Comparison of ENCODE assay signal across 33 cellular contexts in the genomic region with DNA sequence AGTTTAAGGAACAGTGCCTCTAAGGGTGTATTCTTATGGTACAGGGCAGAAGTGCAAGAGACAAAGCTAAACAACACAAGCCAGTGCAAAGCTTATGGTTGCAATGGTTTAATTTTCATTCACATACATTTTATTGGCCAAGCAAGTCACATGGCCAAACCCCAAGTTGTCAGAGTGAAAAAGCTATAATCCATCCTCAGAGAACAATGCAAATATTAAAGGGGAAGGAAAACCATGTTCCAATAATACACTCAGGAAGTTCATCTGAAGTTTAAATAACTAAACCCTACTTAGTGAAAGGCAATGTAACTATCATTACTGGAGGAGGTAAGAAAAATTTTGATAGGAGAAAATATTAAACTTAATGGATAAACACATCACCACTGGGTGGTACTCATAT. TPM values are rescaled to one million over a fixed set of nuclear protein-coding genes. Genes with fewer than 3 reads are reported as not detected.
DNase-seq lines count a peak whose midpoint lies in the region; ATAC-seq, FAIRE-seq and TF ChIP-seq lines count a peak whose summit lies in the region.
"Had no signal": no experiment of that assay in that cellular context is flagged by ENCODE, and none has a peak within 500 bp of the region (broad histone marks: within the 10 kb centered on the region; RNA-seq: fewer than 3 reads in every experiment).

No MANE protein-coding gene starts in this region.

- peaks cover 19% of the 10 kb centered on the region for H3K4me1 Mint-ChIP-seq in chondrocyte (ENCODE audit: low read depth)
- no peaks in the 10 kb centered on the region for H3K4me1 Mint-ChIP-seq in activated CD8-positive, alpha-beta T cell treated with anti-CD3 and anti-CD28 coated beads for 36 hours (ENCODE audit: low read depth)
- H3K4me1 Mint-ChIP-seq: activated CD4-positive, alpha-beta T cell treated with anti-CD3 and anti-CD28 coated beads for 36 hours; activated naive CD8-positive, alpha-beta T cell treated with anti-CD3 and anti-CD28 coated beads, Interleukin-2, amount 10 ng/mL, durations not matched to agents 7 days and 5 days; GM23338; mesothelial cell of epicardium had no signal

- intact Hi-C loops in HepG2 (cut with micrococcal nuclease; ENCODE audit: unreplicated experiment) = no loop called here
- intact Hi-C loops in activated CD8-positive, alpha-beta T cell treated with anti-CD3 and anti-CD28 coated beads for 36 hours (cut with micrococcal nuclease) = no loop called here

- TF ChIP-seq RAD21 in liver (IDR thresholded peaks at IDR 0.05) (peak; percentile 7 to 23), HepG2 (CRISPR knock-in tag; IDR thresholded peaks at IDR 0.05) (no peak)

- DNase-seq in HepG2 (ENCODE audit: low spot score) (no peak), Karpas-422 (peak; percentile 61), chondrocyte (ENCODE audit: low spot score) (no peak), NCI-H1930 (lab: John Stamatoyannopoulos, UW) (no peak)
- no peak for DNase-seq in activated CD8-positive, alpha-beta T cell treated with anti-CD3 and anti-CD28 coated beads for 36 hours
- DNase-seq: activated CD4-positive, alpha-beta T cell treated with anti-CD3 and anti-CD28 coated beads for 36 hours; activated effector memory CD4-positive, alpha-beta T cell treated with anti-CD3 and anti-CD28 coated beads, Interleukin-2, amount 50 U/mL, for 16 hours; activated naive CD8-positive, alpha-beta T cell treated with anti-CD3 and anti-CD28 coated beads, Interleukin-2, amount 10 ng/mL, durations not matched to agents 7 days and 5 days; activated T-cell treated with anti-CD3 and anti-CD28 coated beads, Interleukin-2, amount 50 U/mL, for 1 hour; AML-193; GDM1; HFFc6; left lung; naive B cell; NCI-H1105 treated with DMSO at 0.1 percent for 48 hours; NCI-H2029 treated with DMSO at 0.1 percent for 48 hours; stimulated activated CD4-positive, alpha-beta T cell treated with anti-CD3 and anti-CD28 coated beads, Interleukin-15, amount 100 ng/mL, for 24 hours; stimulated activated naive CD4-positive, alpha-beta T cell treated with Interleukin-2 at 50 U/mL for 16 hours; T-helper 2 cell had no signal

- no peak for FAIRE-seq in HepG2 (lab: Jason Lieb, UNC)
- FAIRE-seq: endometrium had no signal

- H3K9me3 ChIP-seq in liver (ENCODE audit: control insufficient read depth in 4 of 4, low read length in 3 of 4) (no peaks in the 10 kb centered on the region), HepG2 (ENCODE audit: low read length) (no peaks in the 10 kb centered on the region; the same call in 1 of the 2 replicates), Karpas-422 (ENCODE audit: low read length) (no peaks in the 10 kb centered on the region)
- H3K9me3 ChIP-seq: ascending aorta, gastroesophageal sphincter, neutrophil, prostate gland had no signal

- H3K9ac ChIP-seq in liver (ENCODE audit: low read depth in 1 of 2, low read length in 2 of 2) (no peak overlapping the region), HepG2 (ENCODE audit: insufficient read depth, low read depth, low read length) (no peak overlapping the region), Karpas-422 (ENCODE audit: low read length) (no peak overlapping the region)

- H3K27ac ChIP-seq in liver (ENCODE audit: low read depth in 1 of 2, low read length in 2 of 2) (no peak overlapping the region), HepG2 (ENCODE audit: extremely low read length, insufficient read depth, low read length) (no peak overlapping the region), Karpas-422 (ENCODE audit: low read length) (no peak overlapping the region)
- H3K27ac ChIP-seq: ascending aorta, gastroesophageal sphincter, left lung, neutrophil, prostate gland, SK-N-MC had no signal

- H3K27ac Mint-ChIP-seq in chondrocyte (ENCODE audit: unreplicated experiment) = no peak overlapping the region
- no peak overlapping the region for H3K27ac Mint-ChIP-seq in activated CD8-positive, alpha-beta T cell treated with anti-CD3 and anti-CD28 coated beads for 36 hours
- H3K27ac Mint-ChIP-seq: activated CD4-positive, alpha-beta T cell treated with anti-CD3 and anti-CD28 coated beads for 36 hours; activated naive CD8-positive, alpha-beta T cell treated with anti-CD3 and anti-CD28 coated beads, Interleukin-2, amount 10 ng/mL, durations not matched to agents 7 days and 5 days; dendritic cell treated with granulocyte-macrophage colony-stimulating factor and Interleukin-4, amounts not matched to agents 40 ng/mL and 50 ng/mL, for 4 days; GM23338; HFFc6; IgD-negative memory B cell; mesothelial cell of epicardium had no signal

- TF ChIP-seq EP300 in HepG2 (IDR thresholded peaks at IDR 0.05; ENCODE audit: low read depth in 2 of 2, low read length in 2 of 2) = no peak
- no peak for TF ChIP-seq EP300 in HepG2 (CRISPR knock-in tag; IDR thresholded peaks at IDR 0.05; ENCODE audit: borderline replicate concordance)

- H3K4me3 ChIP-seq in liver (ENCODE audit: low read depth in 1 of 3, low read length in 3 of 3) (no peak overlapping the region), HepG2 (replicated peaks in 1 of 3; ENCODE audit: insufficient read depth in 1 of 3, low read depth in 2 of 3, low read length in 3 of 3) (no peak overlapping the region), Karpas-422 (ENCODE audit: low read length) (no peak overlapping the region)
- H3K4me3 ChIP-seq: ascending aorta, gastroesophageal sphincter, GM23338, left lung, prostate gland, SK-N-MC had no signal

- ATAC-seq in HepG2 (no peak), GM21447 (IDR thresholded peaks at IDR 0.05; ENCODE audit: unreplicated experiment) (no peak), HG03520 (IDR thresholded peaks at IDR 0.05; ENCODE audit: unreplicated experiment) (no peak)
- ATAC-seq in activated CD8-positive, alpha-beta T cell treated with anti-CD3 and anti-CD28 coated beads for 36 hours = no peak
- ATAC-seq: activated CD4-positive, alpha-beta T cell treated with anti-CD3 and anti-CD28 coated beads for 36 hours; gastroesophageal sphincter; GM23338; left lung had no signal

- no peaks in the 10 kb centered on the region for H3K4me1 ChIP-seq in liver (ENCODE audit: control insufficient read depth in 4 of 4, insufficient read depth in 4 of 4, low read length in 3 of 4)
- H3K4me1 ChIP-seq in HepG2 (ENCODE audit: insufficient read depth, low read length) = no peaks in the 10 kb centered on the region
- H3K4me1 ChIP-seq in Karpas-422 (ENCODE audit: low read length) = peaks cover 19% of the 10 kb centered on the region
- H3K4me1 ChIP-seq: ascending aorta, prostate gland had no signal

- no peak overlapping the region for H3K4me2 ChIP-seq in HepG2 (ENCODE audit: low read depth, low read length)
- peak overlapping the region; percentile 6 for H3K4me2 ChIP-seq in Karpas-422 (ENCODE audit: low read depth, low read length, poor library complexity, severe bottlenecking)
- H3K4me2 ChIP-seq: GM23338 had no signal

- BruUV-seq in HepG2 (replicated peaks; lab: Mats Ljungman, UMichigan) = no TSS peak

- H3K9me2 ChIP-seq in Karpas-422 (replicated peaks; ENCODE audit: insufficient read depth, low read length) = no peaks in the 10 kb centered on the region

- in situ Hi-C loops in HepG2 (cut with HindIII; ENCODE audit: extremely low pct_ligation_motif_present, low pct_unique_long_range_greater_than_20kb) = no loop called here

- no peak for TF ChIP-seq POLR2A in HepG2 (IDR thresholded peaks at IDR 0.05; ENCODE audit: insufficient read depth in 1 of 2, low read depth in 2 of 2, low read length in 2 of 2)

- no peaks in the 10 kb centered on the region for H3K9me3 Mint-ChIP-seq in chondrocyte (ENCODE audit: low read depth)
- H3K9me3 Mint-ChIP-seq in activated CD8-positive, alpha-beta T cell treated with anti-CD3 and anti-CD28 coated beads for 36 hours = no peaks in the 10 kb centered on the region
- H3K9me3 Mint-ChIP-seq: activated naive CD8-positive, alpha-beta T cell treated with anti-CD3 and anti-CD28 coated beads, Interleukin-2, amount 10 ng/mL, durations not matched to agents 7 days and 5 days; mesothelial cell of epicardium had no signal

- H3K27me3 Mint-ChIP-seq in chondrocyte (ENCODE audit: low read depth) = peaks cover 2% of the 10 kb centered on the region
- no peaks in the 10 kb centered on the region for H3K27me3 Mint-ChIP-seq in activated CD8-positive, alpha-beta T cell treated with anti-CD3 and anti-CD28 coated beads for 36 hours
- H3K27me3 Mint-ChIP-seq: activated naive CD8-positive, alpha-beta T cell treated with anti-CD3 and anti-CD28 coated beads, Interleukin-2, amount 10 ng/mL, durations not matched to agents 7 days and 5 days; dendritic cell treated with granulocyte-macrophage colony-stimulating factor and Interleukin-4, amounts not matched to agents 40 ng/mL and 50 ng/mL, for 4 days had no signal

- H3K27me3 ChIP-seq in liver (ENCODE audit: control insufficient read depth in 4 of 4, insufficient read depth in 4 of 4, low read length in 3 of 4) (no peaks in the 10 kb centered on the region), HepG2 (ENCODE audit: control insufficient read depth in 1 of 2, insufficient read depth in 2 of 2, low read length in 2 of 2) (no peaks in the 10 kb centered on the region), Karpas-422 (ENCODE audit: low read length) (no peaks in the 10 kb centered on the region)
- H3K27me3 ChIP-seq: ascending aorta, gastroesophageal sphincter, left lung, neutrophil had no signal

- TF ChIP-seq CTCF in liver (IDR thresholded peaks at IDR 0.05; ENCODE audit: low read depth, low read length, missing input control) = no peak
- TF ChIP-seq CTCF in HepG2 (CRISPR knock-in tag; IDR thresholded peaks at IDR 0.05) = no peak
- peak; percentile 47 for TF ChIP-seq CTCF in chondrocyte (IDR thresholded peaks at IDR 0.05)
- TF ChIP-seq CTCF in activated CD8-positive, alpha-beta T cell treated with anti-CD3 and anti-CD28 coated beads for 36 hours (IDR thresholded peaks at IDR 0.05) = no peak

- no peaks in the 10 kb centered on the region for H3K79me2 ChIP-seq in HepG2 (ENCODE audit: insufficient read depth, low read length)
- no peaks in the 10 kb centered on the region for H3K79me2 ChIP-seq in Karpas-422 (ENCODE audit: low read length)

- H3K36me3 ChIP-seq in liver (ENCODE audit: control insufficient read depth in 4 of 4, insufficient read depth in 3 of 4, low read depth in 1 of 4, low read length in 3 of 4) = no peaks in the 10 kb centered on the region
- no peaks in the 10 kb centered on the region for H3K36me3 ChIP-seq in HepG2 (replicated peaks in 1 of 2; ENCODE audit: control insufficient read depth in 1 of 2, insufficient read depth in 2 of 2, low read length in 2 of 2)
- H3K36me3 ChIP-seq in Karpas-422 (ENCODE audit: insufficient read depth, low read length) = no peaks in the 10 kb centered on the region
- H3K36me3 ChIP-seq: ascending aorta, gastroesophageal sphincter, left lung, neutrophil, prostate gland had no signal

- no peak overlapping the region for H3K4me3 Mint-ChIP-seq in chondrocyte (ENCODE audit: unreplicated experiment)
- no peak overlapping the region for H3K4me3 Mint-ChIP-seq in activated CD8-positive, alpha-beta T cell treated with anti-CD3 and anti-CD28 coated beads for 36 hours
- H3K4me3 Mint-ChIP-seq: activated CD4-positive, alpha-beta T cell treated with anti-CD3 and anti-CD28 coated beads for 36 hours; activated naive CD8-positive, alpha-beta T cell treated with anti-CD3 and anti-CD28 coated beads, Interleukin-2, amount 10 ng/mL, durations not matched to agents 7 days and 5 days; dendritic cell treated with granulocyte-macrophage colony-stimulating factor and Interleukin-4, amounts not matched to agents 40 ng/mL and 50 ng/mL, for 4 days; GM23338; HFFc6; mesothelial cell of epicardium; naive B cell had no signal

- H3K36me3 Mint-ChIP-seq in chondrocyte (ENCODE audit: low read depth) = no peaks in the 10 kb centered on the region
- no peaks in the 10 kb centered on the region for H3K36me3 Mint-ChIP-seq in activated CD8-positive, alpha-beta T cell treated with anti-CD3 and anti-CD28 coated beads for 36 hours (ENCODE audit: low read depth)
- H3K36me3 Mint-ChIP-seq: activated naive CD8-positive, alpha-beta T cell treated with anti-CD3 and anti-CD28 coated beads, Interleukin-2, amount 10 ng/mL, durations not matched to agents 7 days and 5 days; IgD-negative memory B cell; mesothelial cell of epicardium; naive B cell had no signal

- no peaks in the 10 kb centered on the region for H4K20me1 ChIP-seq in HepG2 (ENCODE audit: insufficient read depth, low read length)
- H4K20me1 ChIP-seq in Karpas-422 (ENCODE audit: insufficient read depth, low read depth, low read length) = no peaks in the 10 kb centered on the region

- H2AFZ ChIP-seq in HepG2 (ENCODE audit: low read length) (no peak overlapping the region), Karpas-422 (ENCODE audit: low read length) (no peak overlapping the region)
- H2AFZ ChIP-seq: GM23338 had no signal

- CTCF ChIA-PET in HepG2 (lab: Yijun Ruan, JAX; ENCODE audit: low intra/inter-chr PET ratio, low total read pairs) = no interaction called here
- CTCF ChIA-PET in activated CD8-positive, alpha-beta T cell treated with anti-CD3 and anti-CD28 coated beads for 36 hours (lab: Charles Lee) = no interaction called here

- POLR2A ChIA-PET in HepG2 (lab: Yijun Ruan, JAX) = no interaction called here
- POLR2A ChIA-PET in activated CD8-positive, alpha-beta T cell treated with anti-CD3 and anti-CD28 coated beads for 36 hours (lab: Charles Lee) = no interaction called here

RNA-seq across cellular contexts. Expression of a gene that starts 26.6 kb away (rescaled TPM):
- 10 to 100 TPM; 14.5 to 23.3 TPM for total RNA-seq in liver
- polyA plus RNA-seq in liver = 1 to 10 TPM; 5.4 to 5.6 TPM
- total RNA-seq in HepG2 (2016; rRNA removed; fragmentation: Illumina TruSeq; extraction: Trizol) = 0.22 and 0.34 TPM in 2 replicates
- total RNA-seq in HepG2 (2016; cell fraction: cytosol; rRNA removed; fragmentation: Illumina TruSeq; extraction: Trizol; ENCODE audit: low read depth) = not detected in 2 replicates
- total RNA-seq in HepG2 (2016; cell fraction: insoluble cytoplasmic fraction; rRNA removed; fragmentation: Illumina TruSeq; extraction: Trizol) = 0.26 and 0.27 TPM in 2 replicates
- total RNA-seq in HepG2 (2016; cell fraction: membrane; rRNA removed; fragmentation: Illumina TruSeq; extraction: Trizol) = 0.07 and 0.19 TPM in 2 replicates
- total RNA-seq in HepG2 (2016; cell fraction: nucleus; rRNA removed; fragmentation: Illumina TruSeq; extraction: Trizol) = 0.34 and 0.84 TPM in 2 replicates
- 0.07 TPM in 2 replicates for polyA plus RNA-seq in HepG2 (2011; rRNA removed)
- polyA plus RNA-seq in HepG2 (2011; cell fraction: cytosol; rRNA removed) = 0.01 and 0.08 TPM in 2 replicates
- 0.05 TPM in 2 replicates for polyA plus RNA-seq in HepG2 (2011; cell fraction: nucleus; rRNA removed)
- polyA plus RNA-seq in HepG2 (2012) = 0.05 and 0.11 TPM in 2 replicates
- polyA plus RNA-seq in HepG2 (2016; cell fraction: cytosol; fragmentation: Illumina TruSeq; extraction: Trizol; ENCODE audit: low read depth) = 0.02 TPM in 1 of 2 replicates, not detected in the other
- polyA plus RNA-seq in HepG2 (2016; cell fraction: insoluble cytoplasmic fraction; fragmentation: Illumina TruSeq; extraction: Trizol; ENCODE audit: low read depth) = 0.16 and 0.27 TPM in 2 replicates
- polyA plus RNA-seq in HepG2 (2016; cell fraction: membrane; fragmentation: Illumina TruSeq; extraction: Trizol; ENCODE audit: low read depth) = 0.03 and 0.05 TPM in 2 replicates
- polyA plus RNA-seq in HepG2 (2016; cell fraction: nucleus; fragmentation: Illumina TruSeq; extraction: Trizol; ENCODE audit: insufficient read depth, low read depth) = 0.11 and 0.15 TPM in 2 replicates
- polyA minus RNA-seq in HepG2 (2011; rRNA and poly(A)+ RNA removed; ENCODE audit: low replicate concordance) = 0.32 and 4.3 TPM in 2 replicates
- polyA minus RNA-seq in HepG2 (2011; cell fraction: cytosol; rRNA and poly(A)+ RNA removed) = 0.09 and 0.20 TPM in 2 replicates
- 0.37 and 0.52 TPM in 2 replicates for polyA minus RNA-seq in HepG2 (2011; cell fraction: nucleus; rRNA and poly(A)+ RNA removed)
- total RNA-seq in Karpas-422 (2014; rRNA removed; shearing (Covaris generic); ENCODE audit: low replicate concordance) = 5.8 and 7.3 TPM in 2 replicates
- 9.5 to 13.6 TPM (median 11.6 TPM) in 3 replicates for total RNA-seq in chondrocyte
- not detected for total RNA-seq in activated CD8-positive, alpha-beta T cell treated with anti-CD3 and anti-CD28 coated beads for 36 hours
- total RNA-seq: activated CD4-positive, alpha-beta T cell treated with anti-CD3 and anti-CD28 coated beads for 36 hours; activated CD8-positive, alpha-beta memory T cell treated with anti-CD3 and anti-CD28 coated beads for 36 hours had no signal
